Comparison of ENCODE assay signal across 9 cellular contexts in genomic region chr19:1295169-1296012, GRCh38. TPM values are rescaled to one million over a fixed set of nuclear protein-coding genes. Genes with fewer than 3 reads are reported as not detected.
A peak's percentile ranks its signal among the peaks of the same experiment; 100 is the strongest.
DNase-seq lines count a peak whose midpoint lies in the region; ATAC-seq and TF ChIP-seq lines count a peak whose summit lies in the region.
"Had no signal": no experiment of that assay in that cellular context is flagged by ENCODE, and none has a peak within 500 bp of the region (broad histone marks: within the 10 kb centered on the region; RNA-seq: fewer than 3 reads in every experiment).

No MANE protein-coding gene starts in this region.

- peaks cover 59% of the 10 kb centered on the region for H3K27me3 Mint-ChIP-seq in activated naive CD4-positive, alpha-beta T cell treated with anti-CD3 and anti-CD28 coated beads, Interleukin-2, amount 10 ng/mL, durations not matched to agents 7 days and 5 days
- peaks cover 14% of the 10 kb centered on the region for H3K27me3 Mint-ChIP-seq in memory B cell

- CTCF ChIA-PET in HCT116 (lab: Charles Lee), result no interaction called here
- CTCF ChIA-PET in activated naive CD4-positive, alpha-beta T cell treated with anti-CD3 and anti-CD28 coated beads, Interleukin-2, amount 10 ng/mL, durations not matched to agents 7 days and 5 days (lab: Charles Lee), result no interaction called here

- intact Hi-C loops in HCT116 (cut with micrococcal nuclease), result no loop called here

- H3K4me3 ChIP-seq in HCT116 (replicated peaks in 1 of 2; ENCODE audit: low read depth in 1 of 2, low read length in 2 of 2), result no peak overlapping the region

- no peak overlapping the region for H3K27ac Mint-ChIP-seq in activated naive CD4-positive, alpha-beta T cell treated with anti-CD3 and anti-CD28 coated beads, Interleukin-2, amount 10 ng/mL, durations not matched to agents 7 days and 5 days
- H3K27ac Mint-ChIP-seq in memory B cell, result no peak overlapping the region

- H4K20me1 ChIP-seq in HCT116 (ENCODE audit: insufficient read depth), result no peaks in the 10 kb centered on the region

- peaks cover 12 to 19% of the 10 kb centered on the region in 2 experiments for H3K4me1 ChIP-seq in HCT116 (ENCODE audit: control insufficient read depth in 1 of 2, insufficient read depth in 2 of 2, low read length in 2 of 2)

- H3K4me1 Mint-ChIP-seq in activated naive CD4-positive, alpha-beta T cell treated with anti-CD3 and anti-CD28 coated beads, Interleukin-2, amount 10 ng/mL, durations not matched to agents 7 days and 5 days, result peaks cover 4% of the 10 kb centered on the region
- peaks cover 9% of the 10 kb centered on the region for H3K4me1 Mint-ChIP-seq in memory B cell

- no peak for TF ChIP-seq CTCF in HCT116 (IDR thresholded peaks at IDR 0.05 in 2 of 3, conservative IDR thresholded peaks at IDR 0.05 in 1 of 3; ENCODE audit: borderline replicate concordance in 1 of 3, insufficient read depth in 1 of 3, low read depth in 2 of 3, low read length in 2 of 3)

- no peaks in the 10 kb centered on the region for H3K9me3 ChIP-seq in HCT116 (ENCODE audit: control insufficient read depth in 1 of 2, insufficient read depth in 1 of 2, low read depth in 1 of 2, low read length in 2 of 2)

- ATAC-seq in HCT116 (peak; percentile 58), memory B cell (ENCODE audit: low read depth) (peak; percentile 63), GM18867 (IDR thresholded peaks at IDR 0.05; ENCODE audit: unreplicated experiment) (no peak)

- no peaks in the 10 kb centered on the region for H3K36me3 ChIP-seq in HCT116 (ENCODE audit: control insufficient read depth in 1 of 2, insufficient read depth in 2 of 2, low read length in 2 of 2)

- no peak for TF ChIP-seq RAD21 in HCT116 (IDR thresholded peaks at IDR 0.05; ENCODE audit: low read depth)

- POLR2A ChIA-PET in HCT116 (lab: Charles Lee), result no interaction called here

- H3K4me3 Mint-ChIP-seq in activated naive CD4-positive, alpha-beta T cell treated with anti-CD3 and anti-CD28 coated beads, Interleukin-2, amount 10 ng/mL, durations not matched to agents 7 days and 5 days, result no peak overlapping the region
- H3K4me3 Mint-ChIP-seq in memory B cell, result no peak overlapping the region

- H3K36me3 Mint-ChIP-seq in activated naive CD4-positive, alpha-beta T cell treated with anti-CD3 and anti-CD28 coated beads, Interleukin-2, amount 10 ng/mL, durations not matched to agents 7 days and 5 days, result no peaks in the 10 kb centered on the region
- no peaks in the 10 kb centered on the region for H3K36me3 Mint-ChIP-seq in memory B cell

- BruUV-seq in HCT116 (replicated peaks; lab: Mats Ljungman, UMichigan), result no TSS peak

- H3K27me3 ChIP-seq in HCT116 (ENCODE audit: insufficient read depth, low read length), result no peaks in the 10 kb centered on the region

- TF ChIP-seq POLR2A in HCT116 (IDR thresholded peaks at IDR 0.05; ENCODE audit: borderline replicate concordance, extremely low read depth, insufficient read depth, insufficient read length), result no peak

- H3K9me2 ChIP-seq in HCT116 (ENCODE audit: insufficient read depth), result no peaks in the 10 kb centered on the region

- DNase-seq in AG08395 (ENCODE audit: low spot score) (peak; percentile 73), HCT116 (ENCODE audit: low read depth, low spot score) (no peak), memory B cell (ENCODE audit: low spot score in 2 of 2) (no peak), NCI-H510A treated with DMSO at 0.1 percent for 48 hours (lab: John Stamatoyannopoulos, UW) (no peak), NCI-H128 (lab: John Stamatoyannopoulos, UW; ENCODE audit: unreplicated experiment) (no peak), NCI-H345 treated with DMSO at 0.1 percent for 48 hours (lab: John Stamatoyannopoulos, UW; ENCODE audit: unreplicated experiment) (no peak)
- DNase-seq in activated naive CD4-positive, alpha-beta T cell treated with anti-CD3 and anti-CD28 coated beads, Interleukin-2, amount 10 ng/mL, durations not matched to agents 7 days and 5 days, result peak; percentile 66
- DNase-seq: NCI-H1092 had no signal

- H3K9ac ChIP-seq in HCT116 (ENCODE audit: low read length), result no peak overlapping the region

- H3K27ac ChIP-seq in HCT116 (ENCODE audit: low read depth, low read length), result no peak overlapping the region

- no peaks in the 10 kb centered on the region for H3K79me2 ChIP-seq in HCT116 (ENCODE audit: insufficient read depth, low read length)

- RAD21 ChIA-PET in HCT116 (lab: Charles Lee; ENCODE audit: low non-redundant PET in 1 of 2, low total read pairs in 2 of 2, uncharacterized antibody in 2 of 2, unreplicated experiment in 2 of 2), result no interaction called here

- H3K9me3 Mint-ChIP-seq in activated naive CD4-positive, alpha-beta T cell treated with anti-CD3 and anti-CD28 coated beads, Interleukin-2, amount 10 ng/mL, durations not matched to agents 7 days and 5 days, result no peaks in the 10 kb centered on the region
- H3K9me3 Mint-ChIP-seq in memory B cell, result no peaks in the 10 kb centered on the region

- no peak overlapping the region for H2AFZ ChIP-seq in HCT116 (ENCODE audit: low read depth, low read length, poor library complexity, severe bottlenecking)

- no peak overlapping the region for H3K4me2 ChIP-seq in HCT116 (ENCODE audit: low read length)

TF ChIP-seq in HCT116, 20 proteins besides CTCF, POLR2A, EP300 and RAD21:
- no peak for TF ChIP-seq CBX3 (IDR thresholded peaks at IDR 0.05; ENCODE audit: low read depth)
- no peak for TF ChIP-seq TCF7L2 (IDR thresholded peaks at IDR 0.05; ENCODE audit: borderline replicate concordance, extremely low read depth, insufficient read depth, insufficient read length)
- TF ChIP-seq YY1 (IDR thresholded peaks at IDR 0.05; ENCODE audit: extremely low read depth, insufficient replicate concordance, low read depth, low read length), result no peak
- no peak for TF ChIP-seq SP1 (IDR thresholded peaks at IDR 0.05; ENCODE audit: low read depth)
- TF ChIP-seq JUND (IDR thresholded peaks at IDR 0.05), result no peak
- TF ChIP-seq EZH2 (IDR thresholded peaks at IDR 0.05), result no peak
- TF ChIP-seq ELF1 (IDR thresholded peaks at IDR 0.05; ENCODE audit: borderline replicate concordance, low read depth), result no peak
- TF ChIP-seq CEBPB (IDR thresholded peaks at IDR 0.05; ENCODE audit: low read depth), result no peak

RNA-seq across cellular contexts. Expression of gene EFNA2, which starts 9.7 kb away (rescaled TPM):
- 12.2 TPM for total RNA-seq in HCT116 (2021; ENCODE audit: unreplicated experiment)
- polyA plus RNA-seq in HCT116 (2012), result 7.9 and 9.0 TPM in 2 replicates

RNA-seq across cellular contexts. Expression of gene FAM174C, which starts 20.1 kb away (rescaled TPM):
- 77.1 TPM for total RNA-seq in HCT116 (2021; ENCODE audit: unreplicated experiment)
- polyA plus RNA-seq in HCT116 (2012), result 87.0 and 88.0 TPM in 2 replicates

RNA-seq across cellular contexts. Expression of gene CIRBP, which starts 26.3 kb away (rescaled TPM):
- 276 TPM for total RNA-seq in HCT116 (2021; ENCODE audit: unreplicated experiment)
- polyA plus RNA-seq in HCT116 (2012), result 398 and 405 TPM in 2 replicates

RNA-seq across cellular contexts. Expression of gene MIDN, which starts 47.0 kb away (rescaled TPM):
- 146 TPM for total RNA-seq in HCT116 (2021; ENCODE audit: unreplicated experiment)
- 63.2 and 79.4 TPM in 2 replicates for polyA plus RNA-seq in HCT116 (2012)

RNA-seq across cellular contexts. Expression of gene ATP5F1D, which starts 53.8 kb away (rescaled TPM):
- total RNA-seq in HCT116 (2021; ENCODE audit: unreplicated experiment), result 428 TPM
- 468 and 508 TPM in 2 replicates for polyA plus RNA-seq in HCT116 (2012)

Comparison
In these comparisons a context has a peak if more than half of its experiments do, and no peak if none do; other contexts are left out.
1. DNase-seq: peak in AG08395 (single experiment) and activated naive CD4-positive, alpha-beta T cell treated with anti-CD3 and anti-CD28 coated beads, Interleukin-2, amount 10 ng/mL, durations not matched to agents 7 days and 5 days (single experiment); none in HCT116 (single experiment), memory B cell (0 of 2), NCI-H510A treated with DMSO at 0.1 percent for 48 hours (single experiment), NCI-H128 (single experiment) and NCI-H345 treated with DMSO at 0.1 percent for 48 hours (single experiment).